8 cellular contexts compared by ENCODE assay signal in genomic region chr15:38253448-38253847, GRCh38. TPM values are rescaled to one million over a fixed set of nuclear protein-coding genes. Genes with fewer than 3 reads are reported as not detected.
A peak's percentile ranks its signal among the peaks of the same experiment; 100 is the strongest.
DNase-seq lines count a peak whose midpoint lies in the region; ATAC-seq lines count a peak whose summit lies in the region.

No MANE protein-coding gene starts in this region.

- ATAC-seq in GM19035 (IDR thresholded peaks at IDR 0.05; ENCODE audit: unreplicated experiment), result no peak
- no peak for ATAC-seq in HG03025 (IDR thresholded peaks at IDR 0.05; ENCODE audit: low FRiP score, unreplicated experiment)
- no peak for ATAC-seq in HG03439 (IDR thresholded peaks at IDR 0.05; ENCODE audit: unreplicated experiment)

- no peaks in the 10 kb centered on the region for H3K9me3 Mint-ChIP-seq in T-helper 2 cell treated with Interferon-gamma antibody and Interleukin-4, amounts not matched to agents 5 μg/mL and 100 μg/mL, for 36 hours
- no peaks in the 10 kb centered on the region for H3K9me3 Mint-ChIP-seq in dendritic cell treated with granulocyte-macrophage colony-stimulating factor and Interleukin-4, amounts not matched to agents 40 ng/mL and 50 ng/mL, for 4 days

- no peaks in the 10 kb centered on the region for H3K9me3 ChIP-seq in mucosa of rectum (ENCODE audit: control insufficient read depth in 2 of 2, low read length in 2 of 2)

- peak overlapping the region; percentile 47 for H3K27ac Mint-ChIP-seq in T-helper 2 cell treated with Interferon-gamma antibody and Interleukin-4, amounts not matched to agents 5 μg/mL and 100 μg/mL, for 36 hours
- H3K27ac Mint-ChIP-seq in dendritic cell treated with granulocyte-macrophage colony-stimulating factor and Interleukin-4, amounts not matched to agents 40 ng/mL and 50 ng/mL, for 4 days, result peak overlapping the region; percentile 97

- H3K36me3 ChIP-seq in mucosa of rectum (ENCODE audit: control insufficient read depth in 2 of 2, insufficient read depth in 2 of 2, low read length in 2 of 2), result no peaks in the 10 kb centered on the region

- intact Hi-C loops in dendritic cell treated with granulocyte-macrophage colony-stimulating factor and Interleukin-4, amounts not matched to agents 40 ng/mL and 50 ng/mL, for 4 days (cut with micrococcal nuclease), result loop anchor here (2.0 to 10.0 kb wide), 4 partner anchors 46 to 203 kb away; no protein-coding TSS in a partner anchor

- no peaks in the 10 kb centered on the region for H3K36me3 Mint-ChIP-seq in T-helper 2 cell treated with Interferon-gamma antibody and Interleukin-4, amounts not matched to agents 5 μg/mL and 100 μg/mL, for 36 hours (ENCODE audit: low read depth)
- H3K36me3 Mint-ChIP-seq in dendritic cell treated with granulocyte-macrophage colony-stimulating factor and Interleukin-4, amounts not matched to agents 40 ng/mL and 50 ng/mL, for 4 days (ENCODE audit: low read depth), result peaks cover 49% of the 10 kb centered on the region

- peak overlapping the region; percentile 66 for H3K4me3 Mint-ChIP-seq in T-helper 2 cell treated with Interferon-gamma antibody and Interleukin-4, amounts not matched to agents 5 μg/mL and 100 μg/mL, for 36 hours
- peak overlapping the region; percentile 92 for H3K4me3 Mint-ChIP-seq in dendritic cell treated with granulocyte-macrophage colony-stimulating factor and Interleukin-4, amounts not matched to agents 40 ng/mL and 50 ng/mL, for 4 days

- peak overlapping the region; percentile 94 to 96 for H3K27ac ChIP-seq in mucosa of rectum (ENCODE audit: low read depth in 2 of 2, low read length in 2 of 2)

- H3K27me3 Mint-ChIP-seq in T-helper 2 cell treated with Interferon-gamma antibody and Interleukin-4, amounts not matched to agents 5 μg/mL and 100 μg/mL, for 36 hours (ENCODE audit: low read depth), result peaks cover 63% of the 10 kb centered on the region
- H3K27me3 Mint-ChIP-seq in dendritic cell treated with granulocyte-macrophage colony-stimulating factor and Interleukin-4, amounts not matched to agents 40 ng/mL and 50 ng/mL, for 4 days, result peaks cover 11% of the 10 kb centered on the region

- peaks cover 18 to 21% of the 10 kb centered on the region in 2 donors for H3K4me1 ChIP-seq in mucosa of rectum (ENCODE audit: control insufficient read depth in 2 of 2, insufficient read depth in 2 of 2, low read length in 2 of 2)

- DNase-seq in T-helper 2 cell treated with Interferon-gamma antibody and Interleukin-4, amounts not matched to agents 5 μg/mL and 100 μg/mL, for 36 hours (ENCODE audit: low spot score), result no peak
- no peak for DNase-seq in T-helper 2 cell
- peak; percentile 82 for DNase-seq in RPMI7951 (ENCODE audit: low read depth)

- H3K27me3 ChIP-seq in mucosa of rectum (ENCODE audit: control insufficient read depth in 2 of 2, insufficient read depth in 2 of 2, low read length in 2 of 2), result no peaks in the 10 kb centered on the region

- H3K4me1 Mint-ChIP-seq in T-helper 2 cell treated with Interferon-gamma antibody and Interleukin-4, amounts not matched to agents 5 μg/mL and 100 μg/mL, for 36 hours (ENCODE audit: low read depth), result peaks cover 25% of the 10 kb centered on the region
- peaks cover 25% of the 10 kb centered on the region for H3K4me1 Mint-ChIP-seq in dendritic cell treated with granulocyte-macrophage colony-stimulating factor and Interleukin-4, amounts not matched to agents 40 ng/mL and 50 ng/mL, for 4 days (ENCODE audit: low read depth)

- H3K9ac ChIP-seq in mucosa of rectum (ENCODE audit: low read depth in 1 of 2, low read length in 2 of 2), result peak overlapping the region; percentile 79 to 80

- peak overlapping the region; percentile 91 to 92 for H3K4me3 ChIP-seq in mucosa of rectum (ENCODE audit: low read length in 2 of 2)

RNA-seq across cellular contexts. Expression of gene SPRED1, which starts 0.8 kb away (rescaled TPM):
- total RNA-seq in RPMI7951 (2014; rRNA removed; shearing (Covaris generic)), result 57.7 and 67.6 TPM in 2 replicates
